18 cellular contexts compared by ENCODE assay signal in the genomic region with DNA sequence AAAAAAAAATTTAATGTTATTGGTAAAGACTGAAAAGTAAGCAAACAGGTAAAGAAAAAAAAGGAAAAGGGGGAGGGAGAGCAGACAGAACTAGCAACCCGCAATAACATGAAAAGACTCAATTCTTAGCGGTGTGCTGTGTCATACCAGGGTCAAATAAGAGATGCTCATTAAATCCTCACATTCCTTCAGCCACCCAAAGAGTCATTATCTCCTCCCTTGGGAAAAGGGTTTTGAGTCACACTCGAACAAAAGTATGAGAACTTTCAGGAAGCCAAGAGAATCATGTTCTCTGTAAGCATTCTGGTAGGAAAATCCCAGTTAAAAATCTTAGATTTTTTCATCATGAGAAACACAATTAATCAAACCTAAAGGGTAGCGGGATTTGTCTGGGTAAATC. TPM values are rescaled to one million over a fixed set of nuclear protein-coding genes. Genes with fewer than 3 reads are reported as not detected.
A peak's percentile ranks its signal among the peaks of the same experiment; 100 is the strongest.
DNase-seq lines count a peak whose midpoint lies in the region; ATAC-seq, FAIRE-seq and TF ChIP-seq lines count a peak whose summit lies in the region.
"Had no signal": no experiment of that assay in that cellular context is flagged by ENCODE, and none has a peak within 500 bp of the region (broad histone marks: within the 10 kb centered on the region; RNA-seq: fewer than 3 reads in every experiment).

No MANE protein-coding gene starts in this region.

- TF ChIP-seq CTCF in epithelial cell of esophagus (IDR thresholded peaks at IDR 0.05; ENCODE audit: insufficient read depth, low read depth, low read length, missing control alignments) (no peak), Caco-2 (IDR thresholded peaks at IDR 0.05; ENCODE audit: insufficient read depth in 1 of 2, low read depth in 1 of 2, low read length in 1 of 2, severe bottlenecking in 1 of 2, unreplicated experiment in 1 of 2) (no peak), pancreas (IDR thresholded peaks at IDR 0.05) (no peak)

- H3K36me3 ChIP-seq in Caco-2 (ENCODE audit: control insufficient read depth, insufficient read depth, low read length), result no peaks in the 10 kb centered on the region
- H3K36me3 ChIP-seq in pancreas, result no peaks in the 10 kb centered on the region
- H3K36me3 ChIP-seq: ovary, spleen had no signal

- H3K27me3 ChIP-seq in Caco-2 (replicated peaks; ENCODE audit: control insufficient read depth, insufficient read depth, low read length) (no peaks in the 10 kb centered on the region), pancreas (peaks cover 0 to 2% (median 0%) of the 10 kb centered on the region in 4 donors)
- H3K27me3 ChIP-seq: hepatocyte, ovary, spleen had no signal

- WGBS in pancreas, 2 donors, result 79 to 84% methylated on average over 4 of the region's 4 CpGs

- no peak overlapping the region for H3K27ac ChIP-seq in pancreas
- H3K27ac ChIP-seq: epithelial cell of prostate, ovary had no signal

- POLR2A ChIA-PET in Caco-2 (lab: Charles Lee), result no interaction called here

- H3K4me3 Mint-ChIP-seq in T-helper 17 cell, result no peak overlapping the region
- peak overlapping the region; percentile 6 for H3K4me3 Mint-ChIP-seq in stimulated activated effector memory CD8-positive, alpha-beta T cell treated with anti-CD3 and anti-CD28 coated beads, Interleukin-12 subunit alpha, Interleukin-12 subunit beta, amount 100 ng/mL, for 72 hours
- no peak overlapping the region for H3K4me3 Mint-ChIP-seq in Caco-2 (ENCODE audit: unreplicated experiment)
- H3K4me3 Mint-ChIP-seq: activated CD4-positive, alpha-beta T cell treated with anti-CD3 and anti-CD28 coated beads for 36 hours; GM23338 had no signal

- intact Hi-C loops in Caco-2 (cut with micrococcal nuclease; ENCODE audit: unreplicated experiment) (no loop called here), pancreas (cut with DNase I) (no loop called here)

- H3K4me3 ChIP-seq in epithelial cell of esophagus (ENCODE audit: low read length) (no peak overlapping the region), Caco-2 (ENCODE audit: low read depth, low read length) (no peak overlapping the region), pancreas (no peak overlapping the region)
- H3K4me3 ChIP-seq: GM23338, hepatocyte, mucosa of descending colon, ovary, spleen had no signal

- H3K9me3 ChIP-seq in T-helper 17 cell (ENCODE audit: control insufficient read depth, low read length, poor library complexity, severe bottlenecking), result no peaks in the 10 kb centered on the region
- H3K9me3 ChIP-seq in Caco-2, result no peaks in the 10 kb centered on the region
- H3K9me3 ChIP-seq in pancreas, result no peaks in the 10 kb centered on the region
- H3K9me3 ChIP-seq: mucosa of descending colon, ovary, spleen had no signal

- FAIRE-seq in pancreas (lab: Jason Lieb, UNC), result no peak
- FAIRE-seq: colon had no signal

- H3K4me1 Mint-ChIP-seq in T-helper 17 cell (peaks cover 16% of the 10 kb centered on the region), Caco-2 (ENCODE audit: low read depth, unreplicated experiment) (no peaks in the 10 kb centered on the region)
- H3K4me1 Mint-ChIP-seq in stimulated activated effector memory CD8-positive, alpha-beta T cell treated with anti-CD3 and anti-CD28 coated beads, Interleukin-12 subunit alpha, Interleukin-12 subunit beta, amount 100 ng/mL, for 72 hours, result peaks cover 29% of the 10 kb centered on the region
- H3K4me1 Mint-ChIP-seq: GM23338 had no signal

- CTCF ChIA-PET in Caco-2 (lab: Charles Lee), result no interaction called here

- H3K27me3 Mint-ChIP-seq in T-helper 17 cell (no peaks in the 10 kb centered on the region), Caco-2 (ENCODE audit: insufficient read depth, unreplicated experiment) (no peaks in the 10 kb centered on the region)
- H3K27me3 Mint-ChIP-seq: activated CD4-positive, alpha-beta T cell treated with anti-CD3 and anti-CD28 coated beads for 36 hours had no signal

- no TSS peak for BruUV-seq in Caco-2 (replicated peaks; lab: Mats Ljungman, UMichigan)

- H3K36me3 Mint-ChIP-seq in T-helper 17 cell (ENCODE audit: low read depth), result no peaks in the 10 kb centered on the region
- H3K36me3 Mint-ChIP-seq in stimulated activated effector memory CD8-positive, alpha-beta T cell treated with anti-CD3 and anti-CD28 coated beads, Interleukin-12 subunit alpha, Interleukin-12 subunit beta, amount 100 ng/mL, for 72 hours, result peaks cover 98% of the 10 kb centered on the region
- no peaks in the 10 kb centered on the region for H3K36me3 Mint-ChIP-seq in Caco-2 (ENCODE audit: insufficient read depth, unreplicated experiment)

- H3K4me1 ChIP-seq in Caco-2, result no peaks in the 10 kb centered on the region
- H3K4me1 ChIP-seq in pancreas, result no peaks in the 10 kb centered on the region
- H3K4me1 ChIP-seq: spleen had no signal

- no peaks in the 10 kb centered on the region for H3K9me3 Mint-ChIP-seq in stimulated activated effector memory CD8-positive, alpha-beta T cell treated with anti-CD3 and anti-CD28 coated beads, Interleukin-12 subunit alpha, Interleukin-12 subunit beta, amount 100 ng/mL, for 72 hours
- H3K9me3 Mint-ChIP-seq in Caco-2 (ENCODE audit: unreplicated experiment), result no peaks in the 10 kb centered on the region
- H3K9me3 Mint-ChIP-seq: activated naive CD4-positive, alpha-beta T cell treated with anti-CD3 and anti-CD28 coated beads, Interleukin-2, amount 50 U/mL, for 72 hours; GM23338 had no signal

- peak overlapping the region; percentile 70 for H3K27ac Mint-ChIP-seq in T-helper 17 cell
- peak overlapping the region; percentile 86 for H3K27ac Mint-ChIP-seq in stimulated activated effector memory CD8-positive, alpha-beta T cell treated with anti-CD3 and anti-CD28 coated beads, Interleukin-12 subunit alpha, Interleukin-12 subunit beta, amount 100 ng/mL, for 72 hours
- no peak overlapping the region for H3K27ac Mint-ChIP-seq in Caco-2 (ENCODE audit: unreplicated experiment)
- H3K27ac Mint-ChIP-seq: GM23338 had no signal

- DNase-seq in ELR (ENCODE audit: low read depth), result peak; percentile 27
- DNase-seq in T-helper 17 cell, result no peak
- DNase-seq in epithelial cell of esophagus (ENCODE audit: low read depth), result peak; percentile 8
- DNase-seq in stimulated activated effector memory CD8-positive, alpha-beta T cell treated with anti-CD3 and anti-CD28 coated beads, Interleukin-12 subunit alpha, Interleukin-12 subunit beta, amount 100 ng/mL, for 72 hours (ENCODE audit: low spot score in 2 of 2), result no peak
- no peak for DNase-seq in Caco-2
- DNase-seq in pancreas, result no peak
- DNase-seq: activated CD4-positive, alpha-beta T cell treated with anti-CD3 and anti-CD28 coated beads for 36 hours; mucosa of descending colon; NCI-H1092; ovary; spleen; T-helper 2 cell had no signal

- ATAC-seq in T-helper 17 cell (no peak), pancreas (no peak)
- ATAC-seq in stimulated activated effector memory CD8-positive, alpha-beta T cell treated with anti-CD3 and anti-CD28 coated beads, Interleukin-12 subunit alpha, Interleukin-12 subunit beta, amount 100 ng/mL, for 72 hours, result no peak
- no peak for ATAC-seq in activated CD4-positive, CD25-positive, alpha-beta regulatory T cell treated with anti-CD3 and anti-CD28 coated beads, Interleukin-2, amount 50 U/mL, for 24 hours
- ATAC-seq: activated CD4-positive, alpha-beta T cell treated with anti-CD3 and anti-CD28 coated beads for 36 hours; activated naive CD4-positive, alpha-beta T cell treated with anti-CD3 and anti-CD28 coated beads, Interleukin-2, amount 50 U/mL, for 72 hours; GM23338; mucosa of descending colon had no signal

RNA-seq across cellular contexts. Expression of a gene that starts 23.4 kb away (rescaled TPM):
- total RNA-seq in T-helper 17 cell (under 1 TPM; 0.12 to 0.47 TPM), Caco-2 (2022) (0.43 TPM in 1 of 2 replicates, not detected in the other), pancreas (under 1 TPM in 1 of 6 donors, not detected in 5; 0.31 TPM)
- not detected for polyA plus RNA-seq in pancreas
- total RNA-seq: GM23338 had no signal
- polyA plus RNA-seq: GM23338 had no signal

Comparison
In these comparisons a context has a peak if more than half of its experiments do, and no peak if none do; other contexts are left out.
1. DNase-seq: peak in ELR (single experiment) and epithelial cell of esophagus (single experiment); none in T-helper 17 cell (0 of 3), stimulated activated effector memory CD8-positive, alpha-beta T cell treated with anti-CD3 and anti-CD28 coated beads, Interleukin-12 subunit alpha, Interleukin-12 subunit beta, amount 100 ng/mL, for 72 hours (0 of 2), Caco-2 (0 of 2) and pancreas (0 of 6).